27 cellular contexts compared by ENCODE assay signal in the genomic region with DNA sequence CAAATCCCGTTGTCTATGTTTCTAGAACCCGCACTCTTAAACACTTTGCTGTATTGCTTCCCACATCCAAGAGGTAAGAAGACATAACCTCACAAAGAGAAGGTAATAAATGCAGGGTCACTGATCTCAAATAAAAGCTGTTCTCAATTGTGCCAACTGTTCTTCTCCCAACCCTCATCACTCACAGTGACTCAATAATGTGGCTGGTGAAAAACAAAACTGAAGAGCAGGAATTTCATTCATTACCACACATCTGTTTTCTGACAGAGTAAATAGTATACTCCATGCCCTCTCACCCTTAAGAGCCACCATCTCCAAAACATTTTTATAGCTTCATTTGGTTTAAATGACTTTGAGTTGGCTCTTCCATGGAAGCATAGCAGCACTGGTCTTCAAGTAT. TPM values are rescaled to one million over a fixed set of nuclear protein-coding genes. Genes with fewer than 3 reads are reported as not detected.
"Had no signal": no experiment of that assay in that cellular context is flagged by ENCODE, and none has a peak within 500 bp of the region (broad histone marks: within the 10 kb centered on the region; RNA-seq: fewer than 3 reads in every experiment).

No MANE protein-coding gene starts in this region.

- H3K4me3 Mint-ChIP-seq: activated naive CD8-positive, alpha-beta T cell treated with anti-CD3 and anti-CD28 coated beads for 36 hours; activated T-cell treated with anti-CD3 and anti-CD28 coated beads, Interleukin-2, amount 50 U/mL, for 4 hours; immature natural killer cell; naive B cell; stimulated activated effector memory CD8-positive, alpha-beta T cell treated with anti-CD3 and anti-CD28 coated beads, Interleukin-12 subunit alpha, Interleukin-12 subunit beta, amount 100 ng/mL, for 72 hours; stimulated activated naive CD8-positive, alpha-beta T cell treated with anti-CD3 and anti-CD28 coated beads, Interleukin-15, amount 100 ng/mL, for 72 hours had no signal

- FAIRE-seq: small intestine had no signal

- H3K27ac ChIP-seq: epithelial cell of prostate, foreskin keratinocyte, hepatocyte, lower lobe of right lung, right lobe of liver, tibial artery had no signal

- H3K4me2 ChIP-seq: hepatocyte had no signal

- H3K36me3 Mint-ChIP-seq: activated naive CD8-positive, alpha-beta T cell treated with anti-CD3 and anti-CD28 coated beads for 36 hours; immature natural killer cell; naive B cell; stimulated activated effector memory CD8-positive, alpha-beta T cell treated with anti-CD3 and anti-CD28 coated beads, Interleukin-12 subunit alpha, Interleukin-12 subunit beta, amount 100 ng/mL, for 72 hours had no signal

- H3K36me3 ChIP-seq: lower lobe of right lung, right lobe of liver, tibial artery had no signal

- H3K27ac Mint-ChIP-seq: activated naive CD8-positive, alpha-beta T cell treated with anti-CD3 and anti-CD28 coated beads for 36 hours; activated T-helper 2 cell treated with anti-CD3 and anti-CD28 coated beads, Interferon-gamma antibody, Interleukin-2, Interleukin-4, amounts not matched to agents 10 μg/mL and 5 μg/mL and 100 μg/mL, durations not matched to agents 14 hours and 24 hours and 36 hours; immature natural killer cell; stimulated activated effector memory CD8-positive, alpha-beta T cell treated with anti-CD3 and anti-CD28 coated beads, Interleukin-12 subunit alpha, Interleukin-12 subunit beta, amount 100 ng/mL, for 72 hours; stimulated activated naive CD8-positive, alpha-beta T cell treated with anti-CD3 and anti-CD28 coated beads, Interleukin-15, amount 100 ng/mL, for 72 hours had no signal

- ATAC-seq: activated T-cell treated with anti-CD3 and anti-CD28 coated beads, Interleukin-2, amount 50 U/mL, for 4 hours; foreskin keratinocyte; left lobe of liver; lower lobe of right lung; mucosa of descending colon; right lobe of liver; stimulated activated effector memory CD8-positive, alpha-beta T cell treated with anti-CD3 and anti-CD28 coated beads, Interleukin-12 subunit alpha, Interleukin-12 subunit beta, amount 100 ng/mL, for 72 hours; stimulated activated naive CD8-positive, alpha-beta T cell treated with anti-CD3 and anti-CD28 coated beads, Interleukin-15, amount 100 ng/mL, for 72 hours had no signal

- H2AFZ ChIP-seq: hepatocyte had no signal

- H3K9me3 Mint-ChIP-seq: activated naive CD8-positive, alpha-beta T cell treated with anti-CD3 and anti-CD28 coated beads for 36 hours; activated T-cell treated with anti-CD3 and anti-CD28 coated beads, Interleukin-2, amount 50 U/mL, for 4 hours; activated T-helper 2 cell treated with anti-CD3 and anti-CD28 coated beads, Interferon-gamma antibody, Interleukin-2, Interleukin-4, amounts not matched to agents 10 μg/mL and 5 μg/mL and 100 μg/mL, durations not matched to agents 14 hours and 24 hours and 36 hours; immature natural killer cell; naive B cell; stimulated activated effector memory CD8-positive, alpha-beta T cell treated with anti-CD3 and anti-CD28 coated beads, Interleukin-12 subunit alpha, Interleukin-12 subunit beta, amount 100 ng/mL, for 72 hours; stimulated activated naive CD8-positive, alpha-beta T cell treated with anti-CD3 and anti-CD28 coated beads, Interleukin-15, amount 100 ng/mL, for 72 hours had no signal

- H3K4me3 ChIP-seq: hepatocyte, lower lobe of right lung, mucosa of descending colon, right lobe of liver, tibial artery had no signal

- H3K9me3 ChIP-seq: lower lobe of right lung, mucosa of descending colon, right lobe of liver, tibial artery had no signal

- H3K4me1 Mint-ChIP-seq: immature natural killer cell; naive B cell; stimulated activated naive CD8-positive, alpha-beta T cell treated with anti-CD3 and anti-CD28 coated beads, Interleukin-15, amount 100 ng/mL, for 72 hours had no signal

- DNase-seq: activated CD4-positive, alpha-beta T cell treated with anti-CD3 and anti-CD28 coated beads, Interleukin-2, amount 50 U/mL, for 48 hours; activated CD8-positive, alpha-beta memory T cell treated with anti-CD3 and anti-CD28 coated beads, Interleukin-2, amount 50 U/mL, for 48 hours; activated naive CD4-positive, alpha-beta T cell; activated naive CD8-positive, alpha-beta T cell treated with anti-CD3 and anti-CD28 coated beads for 36 hours; activated T-cell treated with anti-CD3 and anti-CD28 coated beads, Interleukin-2, amount 50 U/mL, for 4 hours; cerebellar nuclear complex; foreskin keratinocyte; immature natural killer cell; lower lobe of right lung; mesendoderm; mucosa of descending colon; naive B cell; nucleus accumbens; right lobe of liver; small intestine; stimulated activated CD4-positive, alpha-beta T cell treated with anti-CD3 and anti-CD28 coated beads, Interleukin-2, amount 100 ng/mL, for 24 hours; stimulated activated naive CD8-positive, alpha-beta T cell treated with anti-CD3 and anti-CD28 coated beads, Interleukin-15, amount 100 ng/mL, for 72 hours; tibial artery had no signal

- H3K79me2 ChIP-seq: hepatocyte had no signal

- H3K4me1 ChIP-seq: foreskin keratinocyte, lower lobe of right lung, right lobe of liver, tibial artery had no signal

- H3K27me3 ChIP-seq: hepatocyte, right lobe of liver, tibial artery had no signal

RNA-seq across cellular contexts. Expression of a gene that starts 6.2 kb away (rescaled TPM):
- total RNA-seq: activated CD8-positive, alpha-beta memory T cell treated with anti-CD3 and anti-CD28 coated beads for 36 hours; activated naive CD8-positive, alpha-beta T cell treated with anti-CD3 and anti-CD28 coated beads for 36 hours; activated T-cell treated with anti-CD3 and anti-CD28 coated beads, Interleukin-2, amount 50 U/mL, for 4 hours; activated T-helper 2 cell treated with anti-CD3 and anti-CD28 coated beads, Interferon-gamma antibody, Interleukin-2, Interleukin-4, amounts not matched to agents 10 μg/mL and 5 μg/mL and 100 μg/mL, durations not matched to agents 14 hours and 24 hours and 36 hours; foreskin keratinocyte; glomerular endothelial cell; kidney epithelial cell; ureter had no signal
- polyA plus RNA-seq: foreskin keratinocyte, hepatocyte had no signal
